9 cellular contexts compared by ENCODE assay signal in genomic region chr1:77975907-77976306, GRCh38. TPM values are rescaled to one million over a fixed set of nuclear protein-coding genes. Genes with fewer than 3 reads are reported as not detected.
A peak's percentile ranks its signal among the peaks of the same experiment; 100 is the strongest.
DNase-seq lines count a peak whose midpoint lies in the region; ATAC-seq and TF ChIP-seq lines count a peak whose summit lies in the region.
"Had no signal": no experiment of that assay in that cellular context is flagged by ENCODE, and none has a peak within 500 bp of the region (broad histone marks: within the 10 kb centered on the region; RNA-seq: fewer than 3 reads in every experiment).

No MANE protein-coding gene starts in this region.

- H3K79me1 ChIP-seq in IMR-90 (ENCODE audit: low read depth in 1 of 2, low read length in 2 of 2): peaks cover 0 to 13% of the 10 kb centered on the region in 2 experiments; a peak in 2 of 4 replicates

- no peak overlapping the region for H2AFZ ChIP-seq in IMR-90 (replicated peaks; ENCODE audit: low read length, poor library complexity)

- dilution Hi-C loops in IMR-90 (cut with HindIII; ENCODE audit: low sequenced_read_pairs, unreplicated experiment): no loop called here

- peak overlapping the region; percentile 42; the same call in 1 of the 2 replicates for H3K14ac ChIP-seq in IMR-90 (replicated peaks; ENCODE audit: low read depth, low read length)

- H2BK15ac ChIP-seq in IMR-90 (ENCODE audit: low read depth, low read length): no peak overlapping the region

- no peak overlapping the region for H3K4me3 Mint-ChIP-seq in mesothelial cell of epicardium

- CTCF ChIA-PET in IMR-90 (lab: Yijun Ruan, JAX): interaction anchor here (0.5 to 0.6 kb wide), 3 partner anchors 18 to 1030 kb away, joined by 3 to 7 read pairs (median 4); no protein-coding TSS in a partner anchor

- H3K36me3 Mint-ChIP-seq in mesothelial cell of epicardium: peaks cover 9% of the 10 kb centered on the region

- no peak overlapping the region for H2AK5ac ChIP-seq in IMR-90 (ENCODE audit: low read depth, low read length)

- H3K36me3 ChIP-seq in BLaER1 (peaks cover 58% of the 10 kb centered on the region), IMR-90 (ENCODE audit: control insufficient read depth, insufficient read depth, low read length) (peaks cover 11% of the 10 kb centered on the region), body of pancreas (replicated peaks in 1 of 2; ENCODE audit: insufficient read depth in 1 of 2, low read depth in 2 of 2) (no peaks in the 10 kb centered on the region)

- H3K27me3 ChIP-seq in BLaER1 (no peaks in the 10 kb centered on the region), IMR-90 (ENCODE audit: control insufficient read depth, insufficient read depth, low read length) (no peaks in the 10 kb centered on the region), body of pancreas (no peaks in the 10 kb centered on the region)
- H3K27me3 ChIP-seq: colonic mucosa had no signal

- peaks cover 42% of the 10 kb centered on the region for H3K4me1 Mint-ChIP-seq in mesothelial cell of epicardium

- no peaks in the 10 kb centered on the region for H3K9me3 ChIP-seq in BLaER1
- H3K9me3 ChIP-seq in IMR-90 (ENCODE audit: control insufficient read depth, insufficient read depth, low read length): no peaks in the 10 kb centered on the region
- no peaks in the 10 kb centered on the region for H3K9me3 ChIP-seq in body of pancreas
- H3K9me3 ChIP-seq: colonic mucosa had no signal

- H3K23ac ChIP-seq in IMR-90 (ENCODE audit: low read depth, low read length): no peak overlapping the region

- no peaks in the 10 kb centered on the region for H3K9me3 Mint-ChIP-seq in mesothelial cell of epicardium

- BruUV-seq in IMR-90 (replicated peaks; lab: Mats Ljungman, UMichigan): no TSS peak

- no peak overlapping the region for H3K56ac ChIP-seq in IMR-90 (ENCODE audit: extremely low read depth, insufficient read depth, low read length)

- H3K9me1 ChIP-seq in IMR-90 (ENCODE audit: insufficient read depth, low read length): peaks cover 2% of the 10 kb centered on the region

- H3K4me1 ChIP-seq in BLaER1 (peaks cover 40% of the 10 kb centered on the region), IMR-90 (ENCODE audit: control insufficient read depth, insufficient read depth, low read length) (0 out of 2 replicates have a peak, but pooled peaks cover 2% of the 10 kb centered on the region), body of pancreas (peaks cover 51% of the 10 kb centered on the region)

- H2BK120ac ChIP-seq in IMR-90 (ENCODE audit: low read depth, low read length): no peak overlapping the region

- no peak overlapping the region for H4K5ac ChIP-seq in IMR-90 (ENCODE audit: low read depth, low read length)

- H3K9ac ChIP-seq in BLaER1 (peak overlapping the region; percentile 99; the same call in 1 of the 2 replicates), IMR-90 (ENCODE audit: low read depth, low read length) (no peak overlapping the region)

- H3K27me3 Mint-ChIP-seq in mesothelial cell of epicardium (ENCODE audit: low read depth): no peaks in the 10 kb centered on the region

- H4K20me1 ChIP-seq in BLaER1: peaks cover 72% of the 10 kb centered on the region
- H4K20me1 ChIP-seq in IMR-90 (ENCODE audit: insufficient read depth, low read length): peaks cover 71% of the 10 kb centered on the region

- H3K18ac ChIP-seq in IMR-90 (ENCODE audit: low read depth, low read length): no peak overlapping the region

- no peak overlapping the region for H2AK9ac ChIP-seq in IMR-90 (replicated peaks; ENCODE audit: low read depth, low read length, poor library complexity)

- H3K4me2 ChIP-seq in BLaER1 (peak overlapping the region; percentile 89), IMR-90 (ENCODE audit: low read depth, low read length) (peak overlapping the region; percentile 81)

- TF ChIP-seq POLR2A in IMR-90 (IDR thresholded peaks at IDR 0.05; ENCODE audit: low read depth, low read length) (no peak), body of pancreas (IDR thresholded peaks at IDR 0.05) (no peak)

- POLR2A ChIA-PET in IMR-90 (lab: Charles Lee; ENCODE audit: unreplicated experiment): interaction anchor here (0.6 to 1.0 kb wide), 3 partner anchors 10 to 30 kb away, joined by 3 to 4 read pairs (median 3); no protein-coding TSS in a partner anchor

- in situ Hi-C loops in IMR-90 (cut with MboI; ENCODE audit: low sequenced_read_pairs): loop anchor here (10.0 kb wide), 1 partner anchor 139 kb away; no protein-coding TSS in a partner anchor

- no peak overlapping the region for H4K8ac ChIP-seq in IMR-90 (ENCODE audit: low read depth in 2 of 2, low read length in 2 of 2)

- intact Hi-C loops in IMR-90 (cut with micrococcal nuclease): no loop called here
- intact Hi-C loops in body of pancreas (cut with DNase I): no loop called here

- H2BK20ac ChIP-seq in IMR-90 (ENCODE audit: low read depth, low read length): no peak overlapping the region

- H3K27ac Mint-ChIP-seq in mesothelial cell of epicardium: peak overlapping the region; percentile 92

- H4K91ac ChIP-seq in IMR-90 (ENCODE audit: insufficient read depth, low read depth, low read length): no peak overlapping the region

- 40% methylated on average over 1 of the region's 2 CpGs; no CpG with 5 or more reads in 1 of the 2 experiments for WGBS in IMR-90 (ENCODE audit: extremely low coverage in 2 of 2, insufficient read length in 1 of 2), 2 experiments
- WGBS in body of pancreas, 2 donors: 10 to 19% methylated on average over 2 of the region's 2 CpGs

- H3K27ac ChIP-seq in BLaER1 (no peak overlapping the region), IMR-90 (ENCODE audit: insufficient read depth, low read length) (no peak overlapping the region), body of pancreas (peak overlapping the region in 3 of 4 donors; percentile 27 to 99 (median 95))
- H3K27ac ChIP-seq: colonic mucosa had no signal

- ATAC-seq in IMR-90 (ENCODE audit: low read depth): no peak
- no peak for ATAC-seq in body of pancreas
- ATAC-seq in HG03565 (IDR thresholded peaks at IDR 0.05; ENCODE audit: unreplicated experiment): no peak

- no peak for TF ChIP-seq CTCF in IMR-90 (conservative IDR thresholded peaks at IDR 0.05; ENCODE audit: low read depth, low read length)
- no peak for TF ChIP-seq CTCF in body of pancreas (IDR thresholded peaks at IDR 0.05)
- TF ChIP-seq CTCF in mesothelial cell of epicardium (IDR thresholded peaks at IDR 0.05; ENCODE audit: unreplicated experiment): no peak

- peak overlapping the region; percentile 12 for H2BK5ac ChIP-seq in IMR-90 (ENCODE audit: low read depth, low read length, poor library complexity, severe bottlenecking)

- no peak for DNase-seq in IMR-90
- no peak for DNase-seq in body of pancreas
- no peak for DNase-seq in mesothelial cell of epicardium (ENCODE audit: low spot score in 2 of 2, unreplicated experiment in 2 of 2)
- no peak for DNase-seq in foreskin melanocyte
- DNase-seq in iPS-NIHi11 (ENCODE audit: low spot score): no peak
- no peak for DNase-seq in UCSD-AML1 (lab: John Stamatoyannopoulos, UW; ENCODE audit: unreplicated experiment)
- DNase-seq: colonic mucosa had no signal

- H3K4me3 ChIP-seq in BLaER1 (peak overlapping the region; percentile 81), IMR-90 (ENCODE audit: insufficient read depth, low read depth, low read length) (peak overlapping the region; percentile 15; the same call in 1 of the 2 replicates), body of pancreas (no peak overlapping the region)

- TF ChIP-seq RAD21 in IMR-90 (IDR thresholded peaks at IDR 0.05; ENCODE audit: low read length): no peak

- no peak overlapping the region for H3K4ac ChIP-seq in IMR-90 (ENCODE audit: low read depth, low read length)

TF ChIP-seq in IMR-90, 13 proteins besides CTCF, POLR2A, EP300 and RAD21:
- no peak for TF ChIP-seq FOS (IDR thresholded peaks at IDR 0.05; ENCODE audit: low read depth, low read length)
- no peak for TF ChIP-seq CHD1 (IDR thresholded peaks at IDR 0.05; ENCODE audit: low read depth, low read length)

RNA-seq across cellular contexts. Expression of gene FUBP1, which starts 3.0 kb away (rescaled TPM):
- total RNA-seq in IMR-90 (2012; rRNA removed) (129 and 165 TPM in 2 replicates), body of pancreas (10 to 100 TPM; 56.7 to 63.8 TPM), mesothelial cell of epicardium (287 to 291 TPM (median 288 TPM) in 3 replicates)
- 74.7 and 94.7 TPM in 2 replicates for polyA plus RNA-seq in IMR-90 (2012; rRNA removed)
- polyA plus RNA-seq in IMR-90 (2012; cell fraction: cytosol; rRNA removed): 14.7 and 36.6 TPM in 2 replicates
- 42.8 and 180 TPM in 2 replicates for polyA plus RNA-seq in IMR-90 (2012; cell fraction: nucleus; rRNA removed; ENCODE audit: low replicate concordance)

RNA-seq across cellular contexts. Expression of gene DNAJB4, which starts 28.8 kb away (rescaled TPM):
- total RNA-seq in IMR-90 (2012; rRNA removed): 30.6 and 76.1 TPM in 2 replicates
- polyA plus RNA-seq in IMR-90 (2012; rRNA removed): 24.1 and 31.0 TPM in 2 replicates
- 4.0 and 4.1 TPM in 2 replicates for polyA plus RNA-seq in IMR-90 (2012; cell fraction: cytosol; rRNA removed)
- 3.2 and 15.4 TPM in 2 replicates for polyA plus RNA-seq in IMR-90 (2012; cell fraction: nucleus; rRNA removed; ENCODE audit: low replicate concordance)
- 10 to 100 TPM; 20.2 to 24.1 TPM for total RNA-seq in body of pancreas
- 43.6 to 48.0 TPM (median 47.8 TPM) in 3 replicates for total RNA-seq in mesothelial cell of epicardium

Comparison
In these comparisons a context has a peak if more than half of its experiments do, and no peak if none do; other contexts are left out.
1. H3K27ac ChIP-seq: peak in body of pancreas (3 of 4); none in BLaER1 (single experiment) and IMR-90 (single experiment).
2. H3K4me3 ChIP-seq: peak in BLaER1 (single experiment) and IMR-90 (single experiment); none in body of pancreas (0 of 2).